In the genomic region with DNA sequence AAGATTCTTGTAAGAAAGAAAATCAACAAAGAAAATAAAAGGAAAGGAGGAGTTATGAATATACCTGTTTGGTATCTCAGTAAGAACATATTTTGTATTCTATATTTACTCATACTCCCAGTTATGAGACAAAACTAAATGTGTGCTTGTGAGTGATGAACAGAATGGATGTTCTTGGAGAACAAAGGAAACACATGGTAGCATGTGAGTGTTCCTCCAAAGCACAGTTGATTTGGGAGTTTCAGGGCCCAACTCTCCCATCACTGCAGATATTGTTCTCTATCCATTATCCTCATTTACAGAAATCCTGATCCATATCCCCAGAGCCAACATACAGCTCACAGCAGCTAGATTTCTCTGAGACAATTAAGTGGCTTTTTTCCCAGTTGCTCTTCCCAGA, we compare ENCODE assay signal across 24 cellular contexts.
"Had no signal": no experiment of that assay in that cellular context is flagged by ENCODE, and none has a peak within 500 bp of the region (broad histone marks: within the 10 kb centered on the region; RNA-seq: fewer than 3 reads in every experiment).

No MANE protein-coding gene starts in this region.

- H3K36me3 Mint-ChIP-seq: activated naive CD8-positive, alpha-beta T cell; brain had no signal

- H3K9me3 Mint-ChIP-seq: activated CD4-positive, alpha-beta memory T cell treated with anti-CD3 and anti-CD28 coated beads, Interleukin-2, amount 10 ng/mL, durations not matched to agents 7 days and 5 days; activated naive CD4-positive, alpha-beta T cell treated with anti-CD3 and anti-CD28 coated beads for 36 hours; activated T-helper 17 cell treated with anti-CD3 and anti-CD28 coated beads, Interleukin-2, amount 50 U/mL, for 72 hours; brain; central memory CD8-positive, alpha-beta T cell had no signal

- H3K4me1 Mint-ChIP-seq: activated CD4-positive, alpha-beta memory T cell treated with anti-CD3 and anti-CD28 coated beads, Interleukin-2, amount 10 ng/mL, durations not matched to agents 7 days and 5 days; activated CD4-positive, alpha-beta T cell treated with anti-CD3 and anti-CD28 coated beads for 36 hours; activated T-helper 17 cell treated with anti-CD3 and anti-CD28 coated beads, Interleukin-2, amount 50 U/mL, for 72 hours; central memory CD8-positive, alpha-beta T cell had no signal

- H3K27me3 Mint-ChIP-seq: activated CD4-positive, alpha-beta T cell treated with anti-CD3 and anti-CD28 coated beads for 36 hours; activated naive CD8-positive, alpha-beta T cell had no signal

- H3K4me3 Mint-ChIP-seq: activated CD4-positive, alpha-beta memory T cell treated with anti-CD3 and anti-CD28 coated beads, Interleukin-2, amount 10 ng/mL, durations not matched to agents 7 days and 5 days; activated CD4-positive, alpha-beta T cell treated with anti-CD3 and anti-CD28 coated beads for 36 hours; activated naive CD4-positive, alpha-beta T cell treated with anti-CD3 and anti-CD28 coated beads for 36 hours; activated naive CD8-positive, alpha-beta T cell; activated T-helper 17 cell treated with anti-CD3 and anti-CD28 coated beads, Interleukin-2, amount 50 U/mL, for 72 hours; brain; central memory CD8-positive, alpha-beta T cell had no signal

- ATAC-seq: activated CD4-positive, alpha-beta T cell treated with anti-CD3 and anti-CD28 coated beads for 36 hours; activated T-helper 17 cell treated with anti-CD3 and anti-CD28 coated beads, Interleukin-2, amount 50 U/mL, for 72 hours had no signal

- DNase-seq: activated CD4-positive, alpha-beta memory T cell treated with anti-CD3 and anti-CD28 coated beads, Interleukin-2, amount 10 ng/mL, durations not matched to agents 7 days and 5 days; activated CD4-positive, alpha-beta T cell treated with anti-CD3 and anti-CD28 coated beads for 36 hours; activated CD4-positive, alpha-beta T cell treated with anti-CD3 and anti-CD28 coated beads, Interleukin-2, amount 50 U/mL, for 1 hour; activated gamma-delta T cell; activated naive CD4-positive, alpha-beta T cell treated with anti-CD3 and anti-CD28 coated beads for 36 hours; activated T-cell treated with anti-CD3 and anti-CD28 coated beads for 4 hours; activated T-cell treated with anti-CD3 and anti-CD28 coated beads, Interleukin-2, amount 50 U/mL, for 48 hours; Kasumi-1; KBM-7; NCI-H1048; NCI-H1436 treated with DMSO at 0.1 percent for 48 hours; NCI-H187; NCI-H2171; NCI-H2227 treated with DMSO at 0.1 percent for 48 hours; NCI-H446 treated with DMSO at 0.1 percent for 48 hours; NCI-H524 treated with DMSO at 0.1 percent for 48 hours; NCI-H748 treated with DMSO at 0.1 percent for 48 hours; SIG-M5; T-helper 1 cell; WERI-Rb-1 had no signal

- H3K27ac Mint-ChIP-seq: activated CD4-positive, alpha-beta memory T cell treated with anti-CD3 and anti-CD28 coated beads, Interleukin-2, amount 10 ng/mL, durations not matched to agents 7 days and 5 days; activated CD4-positive, alpha-beta T cell treated with anti-CD3 and anti-CD28 coated beads for 36 hours; activated naive CD4-positive, alpha-beta T cell treated with anti-CD3 and anti-CD28 coated beads for 36 hours; activated naive CD8-positive, alpha-beta T cell; activated T-helper 17 cell treated with anti-CD3 and anti-CD28 coated beads, Interleukin-2, amount 50 U/mL, for 72 hours had no signal
